ENCODE assay signal across 1 cellular context in the genomic region with DNA sequence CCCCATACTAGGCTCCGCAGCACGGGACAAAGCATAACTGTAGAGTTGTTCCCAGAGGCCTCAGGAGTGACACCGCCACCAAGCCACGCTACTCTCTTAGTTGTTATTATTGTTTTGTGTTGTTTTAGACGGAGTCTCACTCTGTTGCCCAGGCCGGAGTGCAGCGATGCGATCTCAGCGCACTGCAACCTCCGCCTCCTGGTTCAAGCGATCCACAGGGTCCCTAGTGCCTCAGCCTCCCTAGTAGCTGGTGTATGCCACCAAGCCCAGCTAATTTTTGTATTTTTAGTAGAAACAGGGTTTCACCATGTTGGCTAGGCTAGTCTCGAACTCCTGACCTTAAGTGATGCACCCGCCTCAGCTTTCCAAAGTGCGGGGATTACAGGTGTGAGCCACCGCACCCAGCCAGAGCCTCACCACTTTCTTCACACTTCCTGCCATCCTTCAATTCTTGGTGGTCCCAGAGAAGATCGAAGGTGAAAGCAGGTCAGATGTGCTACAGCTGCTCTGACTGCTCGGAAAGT.
TF ChIP-seq lines count a peak whose summit lies in the region.

No MANE protein-coding gene starts in this region.

TF ChIP-seq in HCT116, 20 proteins besides CTCF, POLR2A, EP300 and RAD21 (continued from another document):
- TF ChIP-seq, protein P1, sequence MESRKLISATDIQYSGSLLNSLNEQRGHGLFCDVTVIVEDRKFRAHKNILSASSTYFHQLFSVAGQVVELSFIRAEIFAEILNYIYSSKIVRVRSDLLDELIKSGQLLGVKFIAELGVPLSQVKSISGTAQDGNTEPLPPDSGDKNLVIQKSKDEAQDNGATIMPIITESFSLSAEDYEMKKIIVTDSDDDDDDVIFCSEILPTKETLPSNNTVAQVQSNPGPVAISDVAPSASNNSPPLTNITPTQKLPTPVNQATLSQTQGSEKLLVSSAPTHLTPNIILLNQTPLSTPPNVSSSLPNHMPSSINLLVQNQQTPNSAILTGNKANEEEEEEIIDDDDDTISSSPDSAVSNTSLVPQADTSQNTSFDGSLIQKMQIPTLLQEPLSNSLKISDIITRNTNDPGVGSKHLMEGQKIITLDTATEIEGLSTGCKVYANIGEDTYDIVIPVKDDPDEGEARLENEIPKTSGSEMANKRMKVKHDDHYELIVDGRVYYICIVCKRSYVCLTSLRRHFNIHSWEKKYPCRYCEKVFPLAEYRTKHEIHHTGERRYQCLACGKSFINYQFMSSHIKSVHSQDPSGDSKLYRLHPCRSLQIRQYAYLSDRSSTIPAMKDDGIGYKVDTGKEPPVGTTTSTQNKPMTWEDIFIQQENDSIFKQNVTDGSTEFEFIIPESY (IDR thresholded peaks at IDR 0.05; ENCODE audit: extremely low read depth, insufficient replicate concordance, low read length) = no peak
- TF ChIP-seq, protein P2, sequence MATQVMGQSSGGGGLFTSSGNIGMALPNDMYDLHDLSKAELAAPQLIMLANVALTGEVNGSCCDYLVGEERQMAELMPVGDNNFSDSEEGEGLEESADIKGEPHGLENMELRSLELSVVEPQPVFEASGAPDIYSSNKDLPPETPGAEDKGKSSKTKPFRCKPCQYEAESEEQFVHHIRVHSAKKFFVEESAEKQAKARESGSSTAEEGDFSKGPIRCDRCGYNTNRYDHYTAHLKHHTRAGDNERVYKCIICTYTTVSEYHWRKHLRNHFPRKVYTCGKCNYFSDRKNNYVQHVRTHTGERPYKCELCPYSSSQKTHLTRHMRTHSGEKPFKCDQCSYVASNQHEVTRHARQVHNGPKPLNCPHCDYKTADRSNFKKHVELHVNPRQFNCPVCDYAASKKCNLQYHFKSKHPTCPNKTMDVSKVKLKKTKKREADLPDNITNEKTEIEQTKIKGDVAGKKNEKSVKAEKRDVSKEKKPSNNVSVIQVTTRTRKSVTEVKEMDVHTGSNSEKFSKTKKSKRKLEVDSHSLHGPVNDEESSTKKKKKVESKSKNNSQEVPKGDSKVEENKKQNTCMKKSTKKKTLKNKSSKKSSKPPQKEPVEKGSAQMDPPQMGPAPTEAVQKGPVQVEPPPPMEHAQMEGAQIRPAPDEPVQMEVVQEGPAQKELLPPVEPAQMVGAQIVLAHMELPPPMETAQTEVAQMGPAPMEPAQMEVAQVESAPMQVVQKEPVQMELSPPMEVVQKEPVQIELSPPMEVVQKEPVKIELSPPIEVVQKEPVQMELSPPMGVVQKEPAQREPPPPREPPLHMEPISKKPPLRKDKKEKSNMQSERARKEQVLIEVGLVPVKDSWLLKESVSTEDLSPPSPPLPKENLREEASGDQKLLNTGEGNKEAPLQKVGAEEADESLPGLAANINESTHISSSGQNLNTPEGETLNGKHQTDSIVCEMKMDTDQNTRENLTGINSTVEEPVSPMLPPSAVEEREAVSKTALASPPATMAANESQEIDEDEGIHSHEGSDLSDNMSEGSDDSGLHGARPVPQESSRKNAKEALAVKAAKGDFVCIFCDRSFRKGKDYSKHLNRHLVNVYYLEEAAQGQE (IDR thresholded peaks at IDR 0.05; ENCODE audit: low read depth) = no peak
- TF ChIP-seq, protein P3, sequence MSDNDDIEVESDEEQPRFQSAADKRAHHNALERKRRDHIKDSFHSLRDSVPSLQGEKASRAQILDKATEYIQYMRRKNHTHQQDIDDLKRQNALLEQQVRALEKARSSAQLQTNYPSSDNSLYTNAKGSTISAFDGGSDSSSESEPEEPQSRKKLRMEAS (IDR thresholded peaks at IDR 0.05) = no peak
- TF ChIP-seq POLR2AphosphoS5 (IDR thresholded peaks at IDR 0.05; ENCODE audit: low read depth, low read length) (no peak), FOSL1 (IDR thresholded peaks at IDR 0.05; ENCODE audit: low read depth) (no peak), ELF1 (IDR thresholded peaks at IDR 0.05; ENCODE audit: borderline replicate concordance, low read depth) (no peak), EGR1 (IDR thresholded peaks at IDR 0.05; ENCODE audit: low read depth) (no peak), ZNF274 (IDR thresholded peaks at IDR 0.05; ENCODE audit: low read depth, low read length) (no peak), SP1 (IDR thresholded peaks at IDR 0.05; ENCODE audit: low read depth) (no peak), CEBPB (IDR thresholded peaks at IDR 0.05; ENCODE audit: low read depth) (no peak), SRF (IDR thresholded peaks at IDR 0.05; ENCODE audit: low read depth) (no peak), EZH2 (IDR thresholded peaks at IDR 0.05) (no peak), JUND (IDR thresholded peaks at IDR 0.05) (no peak), CBX3 (IDR thresholded peaks at IDR 0.05; ENCODE audit: low read depth) (no peak), ZFX (IDR thresholded peaks at IDR 0.05) (no peak), TCF7L2 (IDR thresholded peaks at IDR 0.05; ENCODE audit: borderline replicate concordance, extremely low read depth, insufficient read depth, insufficient read length) (no peak)
- TF ChIP-seq, protein P4, sequence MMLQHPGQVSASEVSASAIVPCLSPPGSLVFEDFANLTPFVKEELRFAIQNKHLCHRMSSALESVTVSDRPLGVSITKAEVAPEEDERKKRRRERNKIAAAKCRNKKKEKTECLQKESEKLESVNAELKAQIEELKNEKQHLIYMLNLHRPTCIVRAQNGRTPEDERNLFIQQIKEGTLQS (IDR thresholded peaks at IDR 0.05) = no peak
